In the genomic region with DNA sequence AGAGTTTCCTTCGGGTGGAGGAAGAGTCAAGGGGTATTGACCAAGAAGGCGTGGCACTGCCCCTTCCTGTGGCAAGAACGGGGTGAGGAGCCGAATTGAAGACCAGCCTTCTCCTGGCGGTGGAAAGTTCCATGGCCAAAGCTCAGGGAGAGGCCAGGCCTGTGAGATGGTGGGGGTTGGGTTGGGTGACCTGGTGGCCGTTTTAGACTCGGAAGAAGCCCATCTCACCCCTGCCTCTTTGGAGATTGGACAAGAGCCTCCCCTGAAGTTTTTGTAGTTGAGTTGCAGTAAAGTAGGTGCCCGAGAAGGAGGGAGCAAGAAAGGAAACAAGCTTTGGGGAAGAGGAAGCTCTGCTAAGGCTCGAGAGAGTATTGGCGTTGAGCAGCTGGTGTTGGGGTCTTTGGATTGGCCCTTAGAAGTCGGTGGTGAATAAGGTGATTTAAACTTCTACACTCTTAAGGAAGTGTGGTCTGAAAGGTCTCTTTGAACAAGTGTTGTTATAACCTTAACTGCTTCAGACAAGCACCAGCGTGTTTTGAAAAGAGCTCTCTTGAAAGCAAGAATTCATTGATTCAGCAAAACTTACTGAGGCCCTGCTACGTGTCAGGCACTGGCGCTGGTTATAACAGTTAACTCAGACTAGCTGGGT, we compare ENCODE assay signal across 1 cellular context.
TF ChIP-seq lines count a peak whose summit lies in the region.

No MANE protein-coding gene starts in this region.

TF ChIP-seq in HepG2, 621 proteins besides CTCF, POLR2A, EP300 and RAD21:
- 0 out of 2 replicates have a peak, but pooled peaks have one; percentile 3 for TF ChIP-seq GATAD2A (CRISPR knock-in tag; IDR thresholded peaks at IDR 0.05)
- peak; percentile 43 for TF ChIP-seq MAFF (IDR thresholded peaks at IDR 0.05; ENCODE audit: low read depth, low read length)
- peak; percentile 58 to 60 for TF ChIP-seq MAFK (conservative IDR thresholded peaks at IDR 0.05 in 1 of 2, IDR thresholded peaks at IDR 0.05 in 1 of 2; ENCODE audit: low read length in 2 of 2)
- no peak for TF ChIP-seq PRMT3 (CRISPR knock-in tag; IDR thresholded peaks at IDR 0.05; ENCODE audit: borderline replicate concordance, low read depth)
- no peak for TF ChIP-seq GZF1 (CRISPR knock-in tag; IDR thresholded peaks at IDR 0.05)
- TF ChIP-seq, protein P1, sequence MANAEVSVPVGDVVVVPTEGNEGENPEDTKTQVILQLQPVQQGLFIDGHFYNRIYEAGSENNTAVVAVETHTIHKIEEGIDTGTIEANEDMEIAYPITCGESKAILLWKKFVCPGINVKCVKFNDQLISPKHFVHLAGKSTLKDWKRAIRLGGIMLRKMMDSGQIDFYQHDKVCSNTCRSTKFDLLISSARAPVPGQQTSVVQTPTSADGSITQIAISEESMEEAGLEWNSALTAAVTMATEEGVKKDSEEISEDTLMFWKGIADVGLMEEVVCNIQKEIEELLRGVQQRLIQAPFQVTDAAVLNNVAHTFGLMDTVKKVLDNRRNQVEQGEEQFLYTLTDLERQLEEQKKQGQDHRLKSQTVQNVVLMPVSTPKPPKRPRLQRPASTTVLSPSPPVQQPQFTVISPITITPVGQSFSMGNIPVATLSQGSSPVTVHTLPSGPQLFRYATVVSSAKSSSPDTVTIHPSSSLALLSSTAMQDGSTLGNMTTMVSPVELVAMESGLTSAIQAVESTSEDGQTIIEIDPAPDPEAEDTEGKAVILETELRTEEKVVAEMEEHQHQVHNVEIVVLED (CRISPR knock-in tag; IDR thresholded peaks at IDR 0.05; ENCODE audit: borderline replicate concordance): no peak
- TF ChIP-seq ZNF549 (CRISPR knock-in tag; IDR thresholded peaks at IDR 0.05): no peak
- TF ChIP-seq ZNF20 (CRISPR knock-in tag; IDR thresholded peaks at IDR 0.05): no peak
- TF ChIP-seq, protein P2, sequence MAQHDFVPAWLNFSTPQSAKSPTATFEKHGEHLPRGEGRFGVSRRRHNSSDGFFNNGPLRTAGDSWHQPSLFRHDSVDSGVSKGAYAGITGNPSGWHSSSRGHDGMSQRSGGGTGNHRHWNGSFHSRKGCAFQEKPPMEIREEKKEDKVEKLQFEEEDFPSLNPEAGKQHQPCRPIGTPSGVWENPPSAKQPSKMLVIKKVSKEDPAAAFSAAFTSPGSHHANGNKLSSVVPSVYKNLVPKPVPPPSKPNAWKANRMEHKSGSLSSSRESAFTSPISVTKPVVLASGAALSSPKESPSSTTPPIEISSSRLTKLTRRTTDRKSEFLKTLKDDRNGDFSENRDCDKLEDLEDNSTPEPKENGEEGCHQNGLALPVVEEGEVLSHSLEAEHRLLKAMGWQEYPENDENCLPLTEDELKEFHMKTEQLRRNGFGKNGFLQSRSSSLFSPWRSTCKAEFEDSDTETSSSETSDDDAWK (CRISPR knock-in tag; IDR thresholded peaks at IDR 0.05): no peak
